Comparison of ENCODE assay signal across 1 cellular context in the genomic region with DNA sequence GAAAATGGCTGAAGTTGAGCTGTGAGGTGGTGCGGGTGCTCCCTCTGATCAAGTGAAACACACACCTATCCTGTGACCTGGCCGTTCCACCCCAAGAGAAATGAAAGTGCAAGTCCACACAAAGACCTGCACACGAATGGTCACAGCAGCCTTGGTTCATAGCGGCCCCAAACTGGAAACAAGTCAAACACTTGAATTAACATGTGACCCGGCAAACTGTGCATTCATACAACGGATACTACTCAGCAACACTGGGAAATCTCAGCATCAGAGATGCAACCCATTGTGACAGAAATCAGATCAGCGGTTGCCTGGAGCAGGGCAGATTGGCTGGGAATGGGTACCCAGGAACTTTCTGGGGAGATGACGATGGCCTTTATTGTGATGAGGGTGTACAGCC.
TF ChIP-seq lines count a peak whose summit lies in the region.

No MANE protein-coding gene starts in this region.

TF ChIP-seq in GM23338, 12 proteins besides CTCF, POLR2A, EP300 and RAD21 (continued from another document):
- TF ChIP-seq ETS1 (IDR thresholded peaks at IDR 0.05) (no peak), NANOG (IDR thresholded peaks at IDR 0.05; ENCODE audit: borderline replicate concordance) (no peak), EZH2phosphoT487 (IDR thresholded peaks at IDR 0.05; ENCODE audit: unreplicated experiment) (no peak), CREB1 (CRISPR knock-in tag; IDR thresholded peaks at IDR 0.05; ENCODE audit: low read depth) (no peak), ZNF462 (CRISPR knock-in tag; IDR thresholded peaks at IDR 0.05) (no peak), ZNF331 (CRISPR knock-in tag; IDR thresholded peaks at IDR 0.05; ENCODE audit: low read depth) (no peak)
- TF ChIP-seq, protein P1, sequence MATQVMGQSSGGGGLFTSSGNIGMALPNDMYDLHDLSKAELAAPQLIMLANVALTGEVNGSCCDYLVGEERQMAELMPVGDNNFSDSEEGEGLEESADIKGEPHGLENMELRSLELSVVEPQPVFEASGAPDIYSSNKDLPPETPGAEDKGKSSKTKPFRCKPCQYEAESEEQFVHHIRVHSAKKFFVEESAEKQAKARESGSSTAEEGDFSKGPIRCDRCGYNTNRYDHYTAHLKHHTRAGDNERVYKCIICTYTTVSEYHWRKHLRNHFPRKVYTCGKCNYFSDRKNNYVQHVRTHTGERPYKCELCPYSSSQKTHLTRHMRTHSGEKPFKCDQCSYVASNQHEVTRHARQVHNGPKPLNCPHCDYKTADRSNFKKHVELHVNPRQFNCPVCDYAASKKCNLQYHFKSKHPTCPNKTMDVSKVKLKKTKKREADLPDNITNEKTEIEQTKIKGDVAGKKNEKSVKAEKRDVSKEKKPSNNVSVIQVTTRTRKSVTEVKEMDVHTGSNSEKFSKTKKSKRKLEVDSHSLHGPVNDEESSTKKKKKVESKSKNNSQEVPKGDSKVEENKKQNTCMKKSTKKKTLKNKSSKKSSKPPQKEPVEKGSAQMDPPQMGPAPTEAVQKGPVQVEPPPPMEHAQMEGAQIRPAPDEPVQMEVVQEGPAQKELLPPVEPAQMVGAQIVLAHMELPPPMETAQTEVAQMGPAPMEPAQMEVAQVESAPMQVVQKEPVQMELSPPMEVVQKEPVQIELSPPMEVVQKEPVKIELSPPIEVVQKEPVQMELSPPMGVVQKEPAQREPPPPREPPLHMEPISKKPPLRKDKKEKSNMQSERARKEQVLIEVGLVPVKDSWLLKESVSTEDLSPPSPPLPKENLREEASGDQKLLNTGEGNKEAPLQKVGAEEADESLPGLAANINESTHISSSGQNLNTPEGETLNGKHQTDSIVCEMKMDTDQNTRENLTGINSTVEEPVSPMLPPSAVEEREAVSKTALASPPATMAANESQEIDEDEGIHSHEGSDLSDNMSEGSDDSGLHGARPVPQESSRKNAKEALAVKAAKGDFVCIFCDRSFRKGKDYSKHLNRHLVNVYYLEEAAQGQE (IDR thresholded peaks at IDR 0.05; ENCODE audit: unreplicated experiment), result no peak
TF ChIP-seq in GM23338: peak in this region for 0.
